ENCODE assay signal across 1 cellular context in the genomic region with DNA sequence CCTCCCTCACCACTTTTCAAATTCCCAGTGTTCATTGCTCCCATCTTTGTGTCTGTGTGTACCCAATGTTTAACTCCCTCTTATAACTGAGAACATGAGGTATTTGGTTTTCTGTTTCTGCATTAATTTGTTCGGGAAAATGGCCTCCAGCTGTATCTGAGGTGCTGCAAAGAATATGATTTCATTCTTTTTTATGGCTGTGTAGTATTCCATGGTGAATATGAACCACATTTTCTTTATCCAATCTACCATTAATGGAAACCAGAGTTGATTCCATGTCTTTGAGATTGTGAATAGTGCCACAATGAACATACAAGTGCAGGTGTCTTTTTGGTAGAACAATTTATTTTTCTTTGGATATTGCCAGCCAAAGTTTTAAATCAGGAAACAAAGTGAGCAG.
TF ChIP-seq lines count a peak whose summit lies in the region.

No MANE protein-coding gene starts in this region.

TF ChIP-seq in K562, 482 proteins besides CTCF, POLR2A, EP300 and RAD21:
- TF ChIP-seq ZNF431 (CRISPR knock-in tag; IDR thresholded peaks at IDR 0.05) (no peak), RBM25 (IDR thresholded peaks at IDR 0.05; ENCODE audit: low read depth, low read length, severe bottlenecking) (peak; percentile 29), ZEB2 (IDR thresholded peaks at IDR 0.05) (no peak), TBP (optimal IDR thresholded peaks at IDR 0.05; ENCODE audit: low read depth, low read length) (no peak), ZNF146 (CRISPR knock-in tag; IDR thresholded peaks at IDR 0.05; ENCODE audit: unreplicated experiment) (peak; percentile 58), RAD51 (IDR thresholded peaks at IDR 0.05; ENCODE audit: borderline replicate concordance, low read depth) (no peak), MYNN (IDR thresholded peaks at IDR 0.05) (no peak), MYNN (CRISPR knock-in tag; IDR thresholded peaks at IDR 0.05) (no peak), CBX8 (IDR thresholded peaks at IDR 0.05; ENCODE audit: borderline replicate concordance, extremely low read depth, low read depth, low read length, poor library complexity, severe bottlenecking) (no peak), TFAM (CRISPR knock-in tag; conservative IDR thresholded peaks at IDR 0.05) (no peak)
- TF ChIP-seq, protein P1, sequence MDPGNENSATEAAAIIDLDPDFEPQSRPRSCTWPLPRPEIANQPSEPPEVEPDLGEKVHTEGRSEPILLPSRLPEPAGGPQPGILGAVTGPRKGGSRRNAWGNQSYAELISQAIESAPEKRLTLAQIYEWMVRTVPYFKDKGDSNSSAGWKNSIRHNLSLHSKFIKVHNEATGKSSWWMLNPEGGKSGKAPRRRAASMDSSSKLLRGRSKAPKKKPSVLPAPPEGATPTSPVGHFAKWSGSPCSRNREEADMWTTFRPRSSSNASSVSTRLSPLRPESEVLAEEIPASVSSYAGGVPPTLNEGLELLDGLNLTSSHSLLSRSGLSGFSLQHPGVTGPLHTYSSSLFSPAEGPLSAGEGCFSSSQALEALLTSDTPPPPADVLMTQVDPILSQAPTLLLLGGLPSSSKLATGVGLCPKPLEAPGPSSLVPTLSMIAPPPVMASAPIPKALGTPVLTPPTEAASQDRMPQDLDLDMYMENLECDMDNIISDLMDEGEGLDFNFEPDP (CRISPR knock-in tag; IDR thresholded peaks at IDR 0.05): no peak
- TF ChIP-seq, protein P2, sequence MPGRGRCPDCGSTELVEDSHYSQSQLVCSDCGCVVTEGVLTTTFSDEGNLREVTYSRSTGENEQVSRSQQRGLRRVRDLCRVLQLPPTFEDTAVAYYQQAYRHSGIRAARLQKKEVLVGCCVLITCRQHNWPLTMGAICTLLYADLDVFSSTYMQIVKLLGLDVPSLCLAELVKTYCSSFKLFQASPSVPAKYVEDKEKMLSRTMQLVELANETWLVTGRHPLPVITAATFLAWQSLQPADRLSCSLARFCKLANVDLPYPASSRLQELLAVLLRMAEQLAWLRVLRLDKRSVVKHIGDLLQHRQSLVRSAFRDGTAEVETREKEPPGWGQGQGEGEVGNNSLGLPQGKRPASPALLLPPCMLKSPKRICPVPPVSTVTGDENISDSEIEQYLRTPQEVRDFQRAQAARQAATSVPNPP (IDR thresholded peaks at IDR 0.05; ENCODE audit: borderline replicate concordance, insufficient read depth, insufficient read length): no peak
TF ChIP-seq in K562: peak in this region for 2.
